Comparison of ENCODE assay signal across 9 cellular contexts in the genomic region with DNA sequence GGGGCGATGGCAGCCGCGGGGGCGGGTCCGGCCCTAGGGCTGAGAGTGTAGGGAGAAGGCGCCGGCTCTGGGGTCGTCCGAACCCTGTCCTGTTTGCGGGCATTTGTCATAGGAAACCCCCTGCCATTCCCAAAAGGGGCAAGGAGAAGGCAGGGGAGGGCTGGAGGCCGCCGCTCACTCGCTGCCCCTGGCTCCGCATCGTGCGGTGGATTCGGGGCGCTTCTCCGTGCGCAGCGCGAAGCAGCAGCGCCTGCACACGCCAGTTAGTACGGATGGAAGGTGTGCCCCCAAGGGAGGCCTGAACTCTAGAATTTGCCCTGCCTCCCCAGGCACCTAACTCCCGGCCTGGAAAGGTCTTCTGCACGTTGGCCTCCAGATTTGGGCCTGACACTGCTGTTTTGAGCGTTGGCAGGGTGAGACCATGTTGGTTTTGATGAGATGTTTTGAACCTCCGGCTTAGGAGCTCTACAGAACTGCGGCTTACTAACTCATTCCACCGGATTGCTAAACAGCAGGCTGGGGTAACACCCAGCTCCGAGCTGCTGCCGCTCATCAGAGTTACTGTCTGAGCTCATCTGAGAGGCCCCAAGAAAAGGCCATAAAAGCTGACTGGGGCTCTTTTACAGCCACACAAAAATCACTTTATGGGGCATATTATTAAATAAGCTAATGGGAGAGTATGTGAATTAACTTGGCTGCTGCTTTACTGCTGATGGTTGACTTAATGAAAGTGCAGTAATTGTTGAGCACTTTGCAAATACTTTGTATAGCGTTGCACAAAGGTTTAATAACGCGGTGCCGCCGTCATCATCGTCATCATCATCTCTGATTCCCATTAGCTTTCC. TPM values are rescaled to one million over a fixed set of nuclear protein-coding genes. Genes with fewer than 3 reads are reported as not detected.
DNase-seq lines count a peak whose midpoint lies in the region; ATAC-seq, FAIRE-seq and TF ChIP-seq lines count a peak whose summit lies in the region.
"Had no signal": no experiment of that assay in that cellular context is flagged by ENCODE, and none has a peak within 500 bp of the region (broad histone marks: within the 10 kb centered on the region; RNA-seq: fewer than 3 reads in every experiment).

No MANE protein-coding gene starts in this region.

- CTCF ChIA-PET in mammary epithelial cell (lab: Charles Lee; ENCODE audit: low non-redundant PET) = no interaction called here

- intact Hi-C loops in mammary epithelial cell (cut with micrococcal nuclease) (loop anchor here (5.0 kb wide), 2 partner anchors 139 to 254 kb away; a partner anchor contains a TSS), kidney (cut with DNase I) (no loop called here), posterior vena cava (cut with DNase I) (no loop called here)

- in situ Hi-C loops in mammary epithelial cell (cut with MboI; ENCODE audit: low sequenced_read_pairs in 2 of 2) = no loop called here

- peak overlapping the region; percentile 64 for H3K9ac ChIP-seq in mammary epithelial cell (ENCODE audit: insufficient read depth, low read length)
- peak overlapping the region; percentile 56 to 94 for H3K9ac ChIP-seq in kidney (ENCODE audit: low read length in 2 of 2)

- TF ChIP-seq CTCF in mammary epithelial cell (conservative IDR thresholded peaks at IDR 0.05 in 1 of 2, IDR thresholded peaks at IDR 0.05 in 1 of 2; ENCODE audit: extremely low read depth in 1 of 2, insufficient read depth in 1 of 2, low read depth in 1 of 2, low read length in 2 of 2) (no peak), kidney (IDR thresholded peaks at IDR 0.05; ENCODE audit: borderline replicate concordance, extremely low read depth, insufficient read depth) (no peak)

- H4K20me1 ChIP-seq in mammary epithelial cell (ENCODE audit: insufficient read depth, low read length) = no peaks in the 10 kb centered on the region

- peaks cover 20% of the 10 kb centered on the region for H3K79me2 ChIP-seq in mammary epithelial cell (ENCODE audit: insufficient read depth, low read length)

- H2AFZ ChIP-seq in mammary epithelial cell (ENCODE audit: low read depth, low read length) = peak overlapping the region; percentile 100

- dilution Hi-C loops in mammary epithelial cell (cut with HindIII; ENCODE audit: low sequenced_read_pairs) = no loop called here

- H3K4me1 ChIP-seq in mammary epithelial cell (ENCODE audit: insufficient read depth, low read length) (peaks cover 22% of the 10 kb centered on the region), kidney (ENCODE audit: control insufficient read depth in 1 of 2, insufficient read depth in 1 of 2, low read depth in 1 of 2, low read length in 2 of 2) (peaks cover 6 to 19% of the 10 kb centered on the region in 2 donors)

- H3K9me3 ChIP-seq in mammary epithelial cell (replicated peaks; ENCODE audit: insufficient read depth, low read length) (no peaks in the 10 kb centered on the region), kidney (ENCODE audit: control insufficient read depth in 1 of 2, low read length in 2 of 2) (no peaks in the 10 kb centered on the region)

- 16% methylated on average over 32 of the region's 39 CpGs for WGBS in mammary epithelial cell (ENCODE audit: low coverage, missing lambda C conversion rate)

- H3K4me3 ChIP-seq in mammary epithelial cell (replicated peaks in 1 of 3; ENCODE audit: insufficient read depth in 1 of 3, low read depth in 2 of 3, low read length in 3 of 3) (peak overlapping the region; percentile 85 to 98 (median 88)), kidney (ENCODE audit: low read length in 2 of 2) (peak overlapping the region; percentile 88 to 91)

- peak; percentile 26 for ATAC-seq in HG02885 (IDR thresholded peaks at IDR 0.05; ENCODE audit: poor library complexity, unreplicated experiment)

- no peak for FAIRE-seq in kidney (lab: Jason Lieb, UNC)
- FAIRE-seq: G401.6 had no signal

- DNase-seq in NCI-H2171 treated with DMSO at 0.1 percent for 48 hours (lab: John Stamatoyannopoulos, UW) = peak; percentile 29
- DNase-seq in NCI-H2171 (lab: John Stamatoyannopoulos, UW) = no peak
- peak; percentile 90 for DNase-seq in SIG-M5 treated with dmso at 0.1 percent for 504 hours (lab: John Stamatoyannopoulos, UW; ENCODE audit: unreplicated experiment)
- peak; percentile 67 for DNase-seq in mammary epithelial cell
- no peak for DNase-seq in kidney
- peak; percentile 58 for DNase-seq in stimulated activated CD4-positive, alpha-beta T cell treated with anti-CD3 and anti-CD28 coated beads, Interleukin-15, amount 100 ng/mL, for 24 hours
- no peak for DNase-seq in posterior vena cava (ENCODE audit: low spot score)

- no TSS peak for BruUV-seq in mammary epithelial cell (replicated peaks; lab: Mats Ljungman, UMichigan)

- H3K4me2 ChIP-seq in mammary epithelial cell (ENCODE audit: insufficient read depth, low read depth, low read length) = peak overlapping the region; percentile 100

- H3K27ac ChIP-seq in mammary epithelial cell (ENCODE audit: insufficient read depth, low read depth, low read length) (peak overlapping the region; percentile 45), kidney (ENCODE audit: low read depth in 2 of 2, low read length in 2 of 2) (peak overlapping the region; percentile 51 to 54)

- no peaks in the 10 kb centered on the region for H3K27me3 ChIP-seq in mammary epithelial cell (ENCODE audit: insufficient read depth, low read length)

- H3K36me3 ChIP-seq in mammary epithelial cell (ENCODE audit: insufficient read depth, low read length) = no peaks in the 10 kb centered on the region
- no peaks in the 10 kb centered on the region for H3K36me3 ChIP-seq in kidney (ENCODE audit: control insufficient read depth in 1 of 2, insufficient read depth in 2 of 2, low read length in 2 of 2)

RNA-seq across cellular contexts. Expression of a gene that starts 1.0 kb away (rescaled TPM):
- total RNA-seq in mammary epithelial cell (10 to 100 TPM; 10.2 to 24.7 TPM), kidney (22.2 TPM), posterior vena cava (10 to 100 TPM; 13.7 to 15.7 TPM)
- polyA plus RNA-seq in mammary epithelial cell (7.0 TPM), kidney (ENCODE audit: insufficient read depth, low read depth, low replicate concordance) (31.4 TPM)
- 2.0 TPM for polyA minus RNA-seq in mammary epithelial cell

Comparison
In these comparisons a context has a peak if more than half of its experiments do, and no peak if none do; other contexts are left out.
1. DNase-seq: peak in NCI-H2171 treated with DMSO at 0.1 percent for 48 hours (single experiment), SIG-M5 treated with dmso at 0.1 percent for 504 hours (single experiment), mammary epithelial cell (single experiment) and stimulated activated CD4-positive, alpha-beta T cell treated with anti-CD3 and anti-CD28 coated beads, Interleukin-15, amount 100 ng/mL, for 24 hours (single experiment); none in NCI-H2171 (single experiment), kidney (single experiment) and posterior vena cava (single experiment).